1 cellular context compared by ENCODE assay signal in the genomic region with DNA sequence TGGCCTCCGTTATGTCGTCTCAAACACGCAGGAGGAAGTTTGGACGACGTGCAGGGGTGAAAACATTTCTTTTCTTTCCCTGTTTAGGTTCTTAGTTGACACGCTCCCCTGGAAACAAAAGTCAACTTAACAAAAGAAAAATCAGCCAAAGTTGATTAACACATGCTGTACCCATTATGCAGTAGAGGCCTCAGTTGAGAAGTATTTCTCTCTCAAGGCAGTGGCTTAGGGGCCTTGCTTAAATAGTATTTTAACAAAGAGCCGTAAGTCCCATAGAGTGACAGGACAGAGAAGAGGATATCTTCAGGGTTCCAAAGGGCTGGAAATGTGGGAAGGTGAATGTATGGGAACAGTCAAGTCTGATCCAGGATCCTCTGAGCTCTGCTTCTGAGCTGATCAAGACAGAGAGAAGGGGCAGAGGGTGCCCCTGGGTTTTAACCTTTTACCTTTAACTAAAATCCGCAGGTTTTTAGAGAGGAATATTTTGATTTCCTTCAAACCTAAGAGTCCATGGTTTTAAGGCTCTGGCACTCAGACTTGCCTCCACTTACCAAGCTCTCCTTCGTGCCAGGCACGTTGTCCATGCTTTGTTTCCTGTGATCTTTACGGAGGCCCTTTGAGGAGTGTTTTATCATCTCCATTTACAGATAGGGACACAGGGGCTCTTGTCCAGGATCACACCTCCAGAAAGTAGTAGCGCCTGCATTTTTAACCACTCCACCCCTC.
TF ChIP-seq lines count a peak whose summit lies in the region.

No MANE protein-coding gene starts in this region.

TF ChIP-seq in GM23338, 12 proteins besides CTCF, POLR2A, EP300 and RAD21 (continued from another document):
- TF ChIP-seq, protein P1, sequence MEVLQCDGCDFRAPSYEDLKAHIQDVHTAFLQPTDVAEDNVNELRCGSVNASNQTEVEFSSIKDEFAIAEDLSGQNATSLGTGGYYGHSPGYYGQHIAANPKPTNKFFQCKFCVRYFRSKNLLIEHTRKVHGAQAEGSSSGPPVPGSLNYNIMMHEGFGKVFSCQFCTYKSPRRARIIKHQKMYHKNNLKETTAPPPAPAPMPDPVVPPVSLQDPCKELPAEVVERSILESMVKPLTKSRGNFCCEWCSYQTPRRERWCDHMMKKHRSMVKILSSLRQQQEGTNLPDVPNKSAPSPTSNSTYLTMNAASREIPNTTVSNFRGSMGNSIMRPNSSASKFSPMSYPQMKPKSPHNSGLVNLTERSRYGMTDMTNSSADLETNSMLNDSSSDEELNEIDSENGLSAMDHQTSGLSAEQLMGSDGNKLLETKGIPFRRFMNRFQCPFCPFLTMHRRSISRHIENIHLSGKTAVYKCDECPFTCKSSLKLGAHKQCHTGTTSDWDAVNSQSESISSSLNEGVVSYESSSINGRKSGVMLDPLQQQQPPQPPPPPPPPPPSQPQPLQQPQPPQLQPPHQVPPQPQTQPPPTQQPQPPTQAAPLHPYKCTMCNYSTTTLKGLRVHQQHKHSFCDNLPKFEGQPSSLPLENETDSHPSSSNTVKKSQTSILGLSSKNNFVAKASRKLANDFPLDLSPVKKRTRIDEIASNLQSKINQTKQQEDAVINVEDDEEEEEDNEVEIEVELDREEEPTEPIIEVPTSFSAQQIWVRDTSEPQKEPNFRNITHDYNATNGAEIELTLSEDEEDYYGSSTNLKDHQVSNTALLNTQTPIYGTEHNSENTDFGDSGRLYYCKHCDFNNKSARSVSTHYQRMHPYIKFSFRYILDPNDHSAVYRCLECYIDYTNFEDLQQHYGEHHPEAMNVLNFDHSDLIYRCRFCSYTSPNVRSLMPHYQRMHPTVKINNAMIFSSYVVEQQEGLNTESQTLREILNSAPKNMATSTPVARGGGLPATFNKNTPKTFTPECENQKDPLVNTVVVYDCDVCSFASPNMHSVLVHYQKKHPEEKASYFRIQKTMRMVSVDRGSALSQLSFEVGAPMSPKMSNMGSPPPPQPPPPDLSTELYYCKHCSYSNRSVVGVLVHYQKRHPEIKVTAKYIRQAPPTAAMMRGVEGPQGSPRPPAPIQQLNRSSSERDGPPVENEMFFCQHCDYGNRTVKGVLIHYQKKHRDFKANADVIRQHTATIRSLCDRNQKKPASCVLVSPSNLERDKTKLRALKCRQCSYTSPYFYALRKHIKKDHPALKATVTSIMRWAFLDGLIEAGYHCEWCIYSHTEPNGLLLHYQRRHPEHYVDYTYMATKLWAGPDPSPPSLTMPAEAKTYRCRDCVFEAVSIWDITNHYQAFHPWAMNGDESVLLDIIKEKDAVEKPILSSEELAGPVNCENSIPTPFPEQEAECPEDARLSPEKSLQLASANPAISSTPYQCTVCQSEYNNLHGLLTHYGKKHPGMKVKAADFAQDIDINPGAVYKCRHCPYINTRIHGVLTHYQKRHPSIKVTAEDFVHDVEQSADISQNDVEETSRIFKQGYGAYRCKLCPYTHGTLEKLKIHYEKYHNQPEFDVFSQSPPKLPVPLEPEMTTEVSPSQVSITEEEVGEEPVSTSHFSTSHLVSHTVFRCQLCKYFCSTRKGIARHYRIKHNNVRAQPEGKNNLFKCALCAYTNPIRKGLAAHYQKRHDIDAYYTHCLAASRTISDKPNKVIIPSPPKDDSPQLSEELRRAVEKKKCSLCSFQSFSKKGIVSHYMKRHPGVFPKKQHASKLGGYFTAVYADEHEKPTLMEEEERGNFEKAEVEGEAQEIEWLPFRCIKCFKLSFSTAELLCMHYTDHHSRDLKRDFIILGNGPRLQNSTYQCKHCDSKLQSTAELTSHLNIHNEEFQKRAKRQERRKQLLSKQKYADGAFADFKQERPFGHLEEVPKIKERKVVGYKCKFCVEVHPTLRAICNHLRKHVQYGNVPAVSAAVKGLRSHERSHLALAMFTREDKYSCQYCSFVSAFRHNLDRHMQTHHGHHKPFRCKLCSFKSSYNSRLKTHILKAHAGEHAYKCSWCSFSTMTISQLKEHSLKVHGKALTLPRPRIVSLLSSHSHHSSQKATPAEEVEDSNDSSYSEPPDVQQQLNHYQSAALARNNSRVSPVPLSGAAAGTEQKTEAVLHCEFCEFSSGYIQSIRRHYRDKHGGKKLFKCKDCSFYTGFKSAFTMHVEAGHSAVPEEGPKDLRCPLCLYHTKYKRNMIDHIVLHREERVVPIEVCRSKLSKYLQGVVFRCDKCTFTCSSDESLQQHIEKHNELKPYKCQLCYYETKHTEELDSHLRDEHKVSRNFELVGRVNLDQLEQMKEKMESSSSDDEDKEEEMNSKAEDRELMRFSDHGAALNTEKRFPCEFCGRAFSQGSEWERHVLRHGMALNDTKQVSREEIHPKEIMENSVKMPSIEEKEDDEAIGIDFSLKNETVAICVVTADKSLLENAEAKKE (CRISPR knock-in tag; IDR thresholded peaks at IDR 0.05): no peak
- TF ChIP-seq, protein P2, sequence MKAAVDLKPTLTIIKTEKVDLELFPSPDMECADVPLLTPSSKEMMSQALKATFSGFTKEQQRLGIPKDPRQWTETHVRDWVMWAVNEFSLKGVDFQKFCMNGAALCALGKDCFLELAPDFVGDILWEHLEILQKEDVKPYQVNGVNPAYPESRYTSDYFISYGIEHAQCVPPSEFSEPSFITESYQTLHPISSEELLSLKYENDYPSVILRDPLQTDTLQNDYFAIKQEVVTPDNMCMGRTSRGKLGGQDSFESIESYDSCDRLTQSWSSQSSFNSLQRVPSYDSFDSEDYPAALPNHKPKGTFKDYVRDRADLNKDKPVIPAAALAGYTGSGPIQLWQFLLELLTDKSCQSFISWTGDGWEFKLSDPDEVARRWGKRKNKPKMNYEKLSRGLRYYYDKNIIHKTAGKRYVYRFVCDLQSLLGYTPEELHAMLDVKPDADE (IDR thresholded peaks at IDR 0.05): no peak
- TF ChIP-seq JUNB (IDR thresholded peaks at IDR 0.05; ENCODE audit: unreplicated experiment) (no peak), STAT1 (IDR thresholded peaks at IDR 0.05; ENCODE audit: unreplicated experiment) (no peak), EZH2phosphoT487 (IDR thresholded peaks at IDR 0.05; ENCODE audit: unreplicated experiment) (no peak)
TF ChIP-seq in GM23338: peak in this region for 0.
